22 cellular contexts compared by ENCODE assay signal in genomic region chr10:89659185-89660131, GRCh38. TPM values are rescaled to one million over a fixed set of nuclear protein-coding genes. Genes with fewer than 3 reads are reported as not detected.
DNase-seq lines count a peak whose midpoint lies in the region; ATAC-seq and TF ChIP-seq lines count a peak whose summit lies in the region.
"Had no signal": no experiment of that assay in that cellular context is flagged by ENCODE, and none has a peak within 500 bp of the region (broad histone marks: within the 10 kb centered on the region; RNA-seq: fewer than 3 reads in every experiment).

No MANE protein-coding gene starts in this region.

- H3K4me1 Mint-ChIP-seq in H9 (peaks cover 5 to 14% of the 10 kb centered on the region in 2 experiments), osteocyte (ENCODE audit: unreplicated experiment) (peaks cover 8% of the 10 kb centered on the region)

- no peak overlapping the region; the same call in 2 of the 3 replicates for H2BK15ac ChIP-seq in IMR-90 (ENCODE audit: low read depth, low read length)
- no peak overlapping the region for H2BK15ac ChIP-seq in H9 (ENCODE audit: low read depth, low read length)

- no peak overlapping the region for H3K4me3 ChIP-seq in IMR-90 (ENCODE audit: insufficient read depth, low read depth, low read length)
- H3K4me3 ChIP-seq in cardiac fibroblast (replicated peaks in 1 of 2; ENCODE audit: low read depth in 2 of 2, low read length in 2 of 2): no peak overlapping the region
- peak overlapping the region; percentile 38 for H3K4me3 ChIP-seq in osteoblast (ENCODE audit: insufficient read depth, low read length)
- H3K4me3 ChIP-seq in trophoblast cell (ENCODE audit: low read depth, low read length): no peak overlapping the region
- H3K4me3 ChIP-seq: BLaER1, dorsolateral prefrontal cortex, Peyer's patch, spleen had no signal

- H4K20me1 ChIP-seq in IMR-90 (ENCODE audit: insufficient read depth, low read length) (no peaks in the 10 kb centered on the region), osteoblast (ENCODE audit: insufficient read depth, low read length) (no peaks in the 10 kb centered on the region), H9 (ENCODE audit: control insufficient read depth, insufficient read depth, insufficient read length) (no peaks in the 10 kb centered on the region)
- H4K20me1 ChIP-seq: BLaER1 had no signal

- 0 out of 2 replicates have a peak overlapping the region, but pooled peaks have one; percentile 9 for H3K23ac ChIP-seq in IMR-90 (ENCODE audit: low read depth, low read length)
- no peak overlapping the region for H3K23ac ChIP-seq in trophoblast cell (ENCODE audit: low read length)
- no peak overlapping the region for H3K23ac ChIP-seq in H9 (ENCODE audit: insufficient read length, low read depth, low read length)

- H3K23me2 ChIP-seq in H9 (ENCODE audit: insufficient read length, low read depth, low read length, poor library complexity, severe bottlenecking): no peaks in the 10 kb centered on the region

- dilution Hi-C loops in IMR-90 (cut with HindIII; ENCODE audit: low sequenced_read_pairs, unreplicated experiment): no loop called here

- peaks cover 15 to 26% (median 24%) of the 10 kb centered on the region in 3 experiments for H3K36me3 Mint-ChIP-seq in H9 (ENCODE audit: insufficient read depth in 1 of 3, low read depth in 3 of 3)
- peaks cover 2% of the 10 kb centered on the region for H3K36me3 Mint-ChIP-seq in osteocyte (ENCODE audit: unreplicated experiment)

- H3K79me1 ChIP-seq in IMR-90 (ENCODE audit: low read depth in 1 of 2, low read length in 2 of 2) (no peaks in the 10 kb centered on the region), trophoblast cell (ENCODE audit: low read length) (no peaks in the 10 kb centered on the region), H9 (ENCODE audit: insufficient read depth, low read depth, low read length, poor library complexity, severe bottlenecking) (no peaks in the 10 kb centered on the region)

- no peak overlapping the region for H3K27ac ChIP-seq in IMR-90 (ENCODE audit: insufficient read depth, low read length)
- peak overlapping the region; percentile 67 for H3K27ac ChIP-seq in osteoblast (ENCODE audit: low read depth, low read length)
- no peak overlapping the region for H3K27ac ChIP-seq in trophoblast cell (ENCODE audit: low read depth, low read length)
- no peak overlapping the region for H3K27ac ChIP-seq in H9 (ENCODE audit: insufficient read length, low read depth, low read length)
- H3K27ac ChIP-seq: BLaER1, dorsolateral prefrontal cortex, Peyer's patch, spleen, WERI-Rb-1 had no signal

- H2AK9ac ChIP-seq in IMR-90 (replicated peaks; ENCODE audit: low read depth, low read length, poor library complexity): no peak overlapping the region

- H3K79me2 ChIP-seq in osteoblast (ENCODE audit: insufficient read depth, low read length) (no peaks in the 10 kb centered on the region), trophoblast cell (ENCODE audit: control insufficient read depth, insufficient read depth, low read length, poor library complexity) (no peaks in the 10 kb centered on the region), H9 (ENCODE audit: insufficient read depth, low read length) (no peaks in the 10 kb centered on the region)

- H3K9me1 ChIP-seq in IMR-90 (ENCODE audit: insufficient read depth, low read length): peaks cover 3% of the 10 kb centered on the region; the same call in 1 of the 2 replicates

- H3K4ac ChIP-seq in IMR-90 (ENCODE audit: low read depth, low read length) (0 out of 2 replicates have a peak overlapping the region, but pooled peaks have one; percentile 4), trophoblast cell (ENCODE audit: low read depth, low read length) (no peak overlapping the region), H9 (ENCODE audit: low read depth, low read length) (no peak overlapping the region)

- H4K91ac ChIP-seq in IMR-90 (ENCODE audit: insufficient read depth, low read depth, low read length) (no peak overlapping the region), trophoblast cell (ENCODE audit: low read depth, low read length) (no peak overlapping the region), H9 (ENCODE audit: insufficient read length, low read depth, low read length) (no peak overlapping the region)

- TF ChIP-seq CTCF in IMR-90 (conservative IDR thresholded peaks at IDR 0.05; ENCODE audit: low read depth, low read length) (no peak), cardiac fibroblast (IDR thresholded peaks at IDR 0.05; ENCODE audit: low read depth, low read length) (no peak), osteoblast (IDR thresholded peaks at IDR 0.05; ENCODE audit: extremely low read depth, low read depth, low read length) (no peak), H9 (conservative IDR thresholded peaks at IDR 0.05) (no peak), osteocyte (IDR thresholded peaks at IDR 0.05) (no peak)

- H3K4me2 ChIP-seq in IMR-90 (ENCODE audit: low read depth, low read length) (peak overlapping the region; percentile 30), osteoblast (ENCODE audit: insufficient read depth, low read length) (peak overlapping the region; percentile 72), trophoblast cell (ENCODE audit: low read length) (no peak overlapping the region), H9 (ENCODE audit: insufficient read depth, insufficient read length, low read length) (no peak overlapping the region)
- H3K4me2 ChIP-seq: BLaER1 had no signal

- H2AFZ ChIP-seq in IMR-90 (replicated peaks; ENCODE audit: low read length, poor library complexity) (peak overlapping the region; percentile 84), osteoblast (ENCODE audit: low read length) (peak overlapping the region; percentile 69), trophoblast cell (ENCODE audit: insufficient read depth, low read length, poor library complexity) (no peak overlapping the region), H9 (ENCODE audit: low read length) (no peak overlapping the region)

- H4K12ac ChIP-seq in trophoblast cell (ENCODE audit: low read depth, low read length): no peak overlapping the region

- no peak for TF ChIP-seq RAD21 in IMR-90 (IDR thresholded peaks at IDR 0.05; ENCODE audit: low read length)

- in situ Hi-C loops in IMR-90 (cut with MboI; ENCODE audit: low sequenced_read_pairs): no loop called here

- H2BK20ac ChIP-seq in IMR-90 (ENCODE audit: low read depth, low read length) (no peak overlapping the region; the same call in 1 of the 2 replicates), H9 (ENCODE audit: low read depth, low read length, poor library complexity, severe bottlenecking) (no peak overlapping the region)

- H3K56ac ChIP-seq in IMR-90 (ENCODE audit: extremely low read depth, insufficient read depth, low read length) (no peak overlapping the region), H9 (ENCODE audit: insufficient read length, low read depth, low read length) (no peak overlapping the region)

- ATAC-seq in IMR-90 (ENCODE audit: low read depth) (peak; percentile 94), HG03521 (IDR thresholded peaks at IDR 0.05; ENCODE audit: unreplicated experiment) (no peak)
- ATAC-seq: HepG2; stimulated activated naive CD8-positive, alpha-beta T cell treated with anti-CD3 and anti-CD28 coated beads, Interleukin-15, Interleukin-2, amounts not matched to agents 100 U/mL and 50 U/mL, for 24 hours had no signal

- no peak for TF ChIP-seq POLR2A in IMR-90 (IDR thresholded peaks at IDR 0.05; ENCODE audit: low read depth, low read length)

- WGBS in IMR-90 (ENCODE audit: extremely low coverage in 2 of 2, insufficient read length in 1 of 2), 2 experiments: 78% methylated on average over 3 of the region's 9 CpGs; no CpG with 5 or more reads in 1 of the 2 experiments
- WGBS in trophoblast cell (ENCODE audit: extremely low coverage, insufficient coverage, insufficient read length): no CpG with 5 or more reads among the region's 9 CpGs
- WGBS in H9 (ENCODE audit: extremely low coverage, insufficient read length, low lambda C conversion rate): no CpG with 5 or more reads among the region's 9 CpGs

- H2BK120ac ChIP-seq in IMR-90 (ENCODE audit: low read depth, low read length) (peak overlapping the region; percentile 30; the same call in 1 of the 2 replicates), trophoblast cell (ENCODE audit: insufficient read depth, low read length, poor library complexity) (no peak overlapping the region), H9 (ENCODE audit: low read depth, low read length, poor library complexity, severe bottlenecking) (no peak overlapping the region)

- H2AK5ac ChIP-seq in IMR-90 (ENCODE audit: low read depth, low read length): peak overlapping the region; percentile 48; the same call in 1 of the 2 replicates
- no peak overlapping the region for H2AK5ac ChIP-seq in trophoblast cell (ENCODE audit: low read length)
- no peak overlapping the region for H2AK5ac ChIP-seq in H9 (ENCODE audit: insufficient read length, low read length)

- peak; percentile 91 for DNase-seq in EH (ENCODE audit: low read depth)
- peak; percentile 89 for DNase-seq in IMR-90
- DNase-seq in cardiac fibroblast (ENCODE audit: low read depth in 2 of 2): peak; percentile 57 to 77
- peak; percentile 76 for DNase-seq in osteoblast (ENCODE audit: insufficient read length, low spot score, missing footprints)
- DNase-seq in trophoblast cell: no peak
- no peak for DNase-seq in H9
- DNase-seq in osteocyte (ENCODE audit: extremely low spot score, unreplicated experiment): no peak
- DNase-seq: aorta; DMS53; dorsolateral prefrontal cortex; H7; naive B cell; NCI-H2081; NCI-H69; Peyer's patch; spleen; stimulated activated naive CD8-positive, alpha-beta T cell treated with anti-CD3 and anti-CD28 coated beads, Interleukin-15, Interleukin-2, amounts not matched to agents 100 U/mL and 50 U/mL, for 24 hours; SW 1271; WERI-Rb-1 had no signal

- H3T11ph ChIP-seq in H9 (ENCODE audit: low read length): no peak overlapping the region

- H3K27me3 ChIP-seq in IMR-90 (ENCODE audit: control insufficient read depth, insufficient read depth, low read length) (no peaks in the 10 kb centered on the region), osteoblast (ENCODE audit: insufficient read depth, low read length) (no peaks in the 10 kb centered on the region), trophoblast cell (ENCODE audit: insufficient read depth, low read length) (no peaks in the 10 kb centered on the region), H9 (ENCODE audit: insufficient read depth, low read length) (no peaks in the 10 kb centered on the region)
- H3K27me3 ChIP-seq: BLaER1, dorsolateral prefrontal cortex, Peyer's patch, spleen had no signal

- peak overlapping the region in 1 of 2 experiments; percentile 23; a peak in 1 of 4 replicates for H4K8ac ChIP-seq in IMR-90 (ENCODE audit: low read depth in 2 of 2, low read length in 2 of 2)
- H4K8ac ChIP-seq in trophoblast cell (ENCODE audit: low read depth, low read length): no peak overlapping the region
- H4K8ac ChIP-seq in H9 (replicated peaks; ENCODE audit: insufficient read length, low read depth, low read length): no peak overlapping the region

- H2BK5ac ChIP-seq in IMR-90 (ENCODE audit: low read depth, low read length, poor library complexity, severe bottlenecking): peak overlapping the region; percentile 52
- H2BK5ac ChIP-seq in trophoblast cell (ENCODE audit: low read depth, low read length, poor library complexity): no peak overlapping the region
- H2BK5ac ChIP-seq in H9 (ENCODE audit: insufficient read length, low read length): no peak overlapping the region

- no peak overlapping the region for H4K5ac ChIP-seq in IMR-90 (ENCODE audit: low read depth, low read length)
- no peak overlapping the region for H4K5ac ChIP-seq in H9 (ENCODE audit: insufficient read length, low read depth, low read length)

- H3K9me3 ChIP-seq in IMR-90 (ENCODE audit: control insufficient read depth, insufficient read depth, low read length) (no peaks in the 10 kb centered on the region), osteoblast (ENCODE audit: low read depth, low read length) (no peaks in the 10 kb centered on the region), trophoblast cell (ENCODE audit: insufficient read depth, low read depth, low read length) (no peaks in the 10 kb centered on the region), H9 (ENCODE audit: control insufficient read depth, low read depth, low read length) (peaks cover 9% of the 10 kb centered on the region)

- H3K18ac ChIP-seq in IMR-90 (ENCODE audit: low read depth, low read length) (0 out of 2 replicates have a peak overlapping the region, but pooled peaks have one; percentile 1), trophoblast cell (ENCODE audit: low read length) (no peak overlapping the region), H9 (ENCODE audit: insufficient read length, low read depth, low read length) (no peak overlapping the region)

- H3K9ac ChIP-seq in IMR-90 (ENCODE audit: low read depth, low read length) (no peak overlapping the region), trophoblast cell (ENCODE audit: low read length) (no peak overlapping the region), H9 (ENCODE audit: extremely low read depth, insufficient read length, low read length) (no peak overlapping the region)
- H3K9ac ChIP-seq: BLaER1 had no signal

- POLR2A ChIA-PET in IMR-90 (lab: Charles Lee; ENCODE audit: unreplicated experiment): no interaction called here

- peaks cover 8% of the 10 kb centered on the region for H3K4me1 ChIP-seq in IMR-90 (ENCODE audit: control insufficient read depth, insufficient read depth, low read length)
- H3K4me1 ChIP-seq in osteoblast (ENCODE audit: insufficient read depth, low read length): peaks cover 31% of the 10 kb centered on the region
- no peaks in the 10 kb centered on the region for H3K4me1 ChIP-seq in trophoblast cell (ENCODE audit: control insufficient read depth in 1 of 2, insufficient read depth in 2 of 2, low read length in 2 of 2)
- H3K4me1 ChIP-seq in H9 (ENCODE audit: insufficient read depth, low read length): no peaks in the 10 kb centered on the region; the same call in 1 of the 2 replicates
- H3K4me1 ChIP-seq: spleen had no signal

- H3K27me3 Mint-ChIP-seq in H9 (ENCODE audit: low read depth) (no peaks in the 10 kb centered on the region), osteocyte (ENCODE audit: unreplicated experiment) (peaks cover 2% of the 10 kb centered on the region)
- H3K27me3 Mint-ChIP-seq: naive B cell had no signal

- H3K27ac Mint-ChIP-seq in H9 (no peak overlapping the region), osteocyte (ENCODE audit: unreplicated experiment) (no peak overlapping the region)
- H3K27ac Mint-ChIP-seq: naive B cell had no signal

- H2BK12ac ChIP-seq in trophoblast cell (ENCODE audit: low read length) (no peak overlapping the region), H9 (ENCODE audit: insufficient read length, low read depth, low read length) (no peak overlapping the region)

- BruUV-seq in IMR-90 (replicated peaks; lab: Mats Ljungman, UMichigan): no TSS peak

- H3K36me3 ChIP-seq in IMR-90 (ENCODE audit: control insufficient read depth, insufficient read depth, low read length): no peaks in the 10 kb centered on the region
- no peaks in the 10 kb centered on the region for H3K36me3 ChIP-seq in osteoblast (ENCODE audit: insufficient read depth, low read length)
- no peaks in the 10 kb centered on the region for H3K36me3 ChIP-seq in trophoblast cell (ENCODE audit: control insufficient read depth in 1 of 2, insufficient read depth in 2 of 2, low read length in 2 of 2)
- H3K36me3 ChIP-seq: BLaER1, Peyer's patch, spleen, WERI-Rb-1 had no signal

- intact Hi-C loops in IMR-90 (cut with micrococcal nuclease): loop anchor here (5.0 kb wide), 1 partner anchor 43 kb away; the partner anchor contains the start of gene KIF20B

- H3K9me3 Mint-ChIP-seq in H9: peaks cover 18 to 21% of the 10 kb centered on the region in 2 experiments; a peak in 4 of 5 replicates
- peaks cover 5% of the 10 kb centered on the region for H3K9me3 Mint-ChIP-seq in osteocyte (ENCODE audit: unreplicated experiment)

- CTCF ChIA-PET in IMR-90 (lab: Yijun Ruan, JAX): interaction anchor here (0.5 kb wide), 1 partner anchor 849 kb away, joined by 5 read pairs; no protein-coding TSS in a partner anchor

- H3K4me3 Mint-ChIP-seq in H9: no peak overlapping the region
- H3K4me3 Mint-ChIP-seq in osteocyte (ENCODE audit: unreplicated experiment): no peak overlapping the region
- H3K4me3 Mint-ChIP-seq: naive B cell had no signal

- H3K14ac ChIP-seq in IMR-90 (replicated peaks; ENCODE audit: low read depth, low read length): peak overlapping the region; percentile 8; the same call in 1 of the 2 replicates
- no peak overlapping the region for H3K14ac ChIP-seq in trophoblast cell (ENCODE audit: low read length)
- no peak overlapping the region; the same call in 1 of the 2 replicates for H3K14ac ChIP-seq in H9 (ENCODE audit: insufficient read depth, low read length)

RNA-seq across cellular contexts. Expression of gene PANK1, which starts 14.4 kb away (rescaled TPM):
- total RNA-seq in IMR-90 (2012; rRNA removed) (6.7 and 8.8 TPM in 2 replicates), osteoblast (5.8 and 9.7 TPM in 2 replicates), H9 (2021) (33.2 and 35.7 TPM in 2 replicates), osteocyte (6.6 and 7.4 TPM in 2 replicates)
- polyA plus RNA-seq in IMR-90 (2012; rRNA removed): 3.0 TPM in 2 replicates
- 0.77 and 0.88 TPM in 2 replicates for polyA plus RNA-seq in IMR-90 (2012; cell fraction: cytosol; rRNA removed)
- polyA plus RNA-seq in IMR-90 (2012; cell fraction: nucleus; rRNA removed; ENCODE audit: low replicate concordance): 0.70 and 2.1 TPM in 2 replicates
- polyA plus RNA-seq in trophoblast cell (2013): 14.9 and 15.1 TPM in 2 replicates

RNA-seq across cellular contexts. Expression of gene KIF20B, which starts 41.9 kb away (rescaled TPM):
- total RNA-seq in IMR-90 (2012; rRNA removed) (16.1 and 23.5 TPM in 2 replicates), osteoblast (4.7 and 5.6 TPM in 2 replicates), H9 (2021) (59.1 and 59.7 TPM in 2 replicates), osteocyte (9.8 and 9.9 TPM in 2 replicates)
- polyA plus RNA-seq in IMR-90 (2012; rRNA removed): 2.7 and 3.1 TPM in 2 replicates
- 0.11 and 0.23 TPM in 2 replicates for polyA plus RNA-seq in IMR-90 (2012; cell fraction: cytosol; rRNA removed)
- 0.35 and 2.2 TPM in 2 replicates for polyA plus RNA-seq in IMR-90 (2012; cell fraction: nucleus; rRNA removed; ENCODE audit: low replicate concordance)
- polyA plus RNA-seq in trophoblast cell (2013): 23.6 and 24.3 TPM in 2 replicates

Comparison
In these comparisons a context has a peak if more than half of its experiments do, and no peak if none do; other contexts are left out.
1. DNase-seq: peak in EH (single experiment), IMR-90 (single experiment), cardiac fibroblast (2 of 2) and osteoblast (single experiment); none in trophoblast cell (0 of 2), H9 (single experiment) and osteocyte (single experiment).
2. H2AFZ ChIP-seq: peak in IMR-90 (single experiment) and osteoblast (single experiment); none in trophoblast cell (single experiment) and H9 (single experiment).
3. H3K4me2 ChIP-seq: peak in IMR-90 (single experiment) and osteoblast (single experiment); none in trophoblast cell (single experiment) and H9 (single experiment).